ENCODE assay signal across 18 cellular contexts in genomic region chr16:89295915-89296314, GRCh38.
DNase-seq lines count a peak whose midpoint lies in the region; ATAC-seq and TF ChIP-seq lines count a peak whose summit lies in the region.
"Had no signal": no experiment of that assay in that cellular context is flagged by ENCODE, and none has a peak within 500 bp of the region (broad histone marks: within the 10 kb centered on the region; RNA-seq: fewer than 3 reads in every experiment).

No MANE protein-coding gene starts in this region.

- H3K4me1 ChIP-seq in CD4-positive, CD25-positive, alpha-beta regulatory T cell (ENCODE audit: control insufficient read depth, insufficient read depth, low read length, poor library complexity, severe bottlenecking), result peaks cover 24% of the 10 kb centered on the region
- H3K4me1 ChIP-seq in CD8-positive, alpha-beta memory T cell (ENCODE audit: insufficient read depth, low read length), result peaks cover 24% of the 10 kb centered on the region
- H3K4me1 ChIP-seq in colonic mucosa, result no peaks in the 10 kb centered on the region
- H3K4me1 ChIP-seq: BE2C had no signal

- H3K4me3 Mint-ChIP-seq in CD4-positive, CD25-positive, alpha-beta regulatory T cell, result no peak overlapping the region
- peak overlapping the region in 3 of 7 donors; percentile 23 to 78 (median 47) for H3K4me3 Mint-ChIP-seq in CD8-positive, alpha-beta memory T cell
- no peak overlapping the region for H3K4me3 Mint-ChIP-seq in mesothelial cell of epicardium

- intact Hi-C loops in colonic mucosa (cut with DNase I), result no loop called here

- POLR2A ChIA-PET in CD8-positive, alpha-beta memory T cell (lab: Charles Lee), result no interaction called here

- peaks cover 33% of the 10 kb centered on the region for H3K36me3 ChIP-seq in CD4-positive, CD25-positive, alpha-beta regulatory T cell (ENCODE audit: control insufficient read depth, insufficient read depth, low read length)
- H3K36me3 ChIP-seq in CD8-positive, alpha-beta memory T cell (ENCODE audit: insufficient read depth, low read length), result peaks cover 6% of the 10 kb centered on the region
- H3K36me3 ChIP-seq in colonic mucosa, result no peaks in the 10 kb centered on the region
- H3K36me3 ChIP-seq: uterus had no signal

- ATAC-seq in CD4-positive, CD25-positive, alpha-beta regulatory T cell (ENCODE audit: low read depth in 2 of 2), result no peak
- ATAC-seq in activated naive CD4-positive, alpha-beta T cell treated with anti-CD3 and anti-CD28 coated beads, Interleukin-2, amount 50 U/mL, for 72 hours, result no peak
- ATAC-seq: lower lobe of right lung had no signal

- TF ChIP-seq CTCF in mesothelial cell of epicardium (IDR thresholded peaks at IDR 0.05; ENCODE audit: unreplicated experiment) (no peak), colonic mucosa (IDR thresholded peaks at IDR 0.05) (no peak)

- peak overlapping the region; percentile 23 for H3K27ac ChIP-seq in CD4-positive, CD25-positive, alpha-beta regulatory T cell (ENCODE audit: insufficient read depth, low read length, poor library complexity, severe bottlenecking)
- no peak overlapping the region for H3K27ac ChIP-seq in CD8-positive, alpha-beta memory T cell (ENCODE audit: low read depth, low read length)
- no peak overlapping the region for H3K27ac ChIP-seq in colonic mucosa
- H3K27ac ChIP-seq: lower lobe of right lung, Peyer's patch, uterus had no signal

- peaks cover 5% of the 10 kb centered on the region for H3K36me3 Mint-ChIP-seq in CD4-positive, CD25-positive, alpha-beta regulatory T cell
- peaks cover 0 to 47% (median 2%) of the 10 kb centered on the region in 3 donors for H3K36me3 Mint-ChIP-seq in CD8-positive, alpha-beta memory T cell
- H3K36me3 Mint-ChIP-seq in activated naive CD4-positive, alpha-beta T cell treated with anti-CD3 and anti-CD28 coated beads, Interleukin-2, amount 50 U/mL, for 72 hours, result no peaks in the 10 kb centered on the region
- H3K36me3 Mint-ChIP-seq in mesothelial cell of epicardium, result peaks cover 4% of the 10 kb centered on the region

- H3K4me1 Mint-ChIP-seq in CD4-positive, CD25-positive, alpha-beta regulatory T cell, result peaks cover 12 to 57% (median 25%) of the 10 kb centered on the region in 4 donors
- peaks cover 45 to 65% (median 46%) of the 10 kb centered on the region in 3 donors for H3K4me1 Mint-ChIP-seq in CD8-positive, alpha-beta memory T cell
- peaks cover 16% of the 10 kb centered on the region for H3K4me1 Mint-ChIP-seq in mesothelial cell of epicardium

- H3K27me3 Mint-ChIP-seq in CD4-positive, CD25-positive, alpha-beta regulatory T cell, result no peaks in the 10 kb centered on the region
- no peaks in the 10 kb centered on the region for H3K27me3 Mint-ChIP-seq in CD8-positive, alpha-beta memory T cell
- H3K27me3 Mint-ChIP-seq in mesothelial cell of epicardium (ENCODE audit: low read depth), result no peaks in the 10 kb centered on the region

- no peak overlapping the region for H3K9ac ChIP-seq in colonic mucosa (ENCODE audit: low read depth in 2 of 2, low read length in 2 of 2)

- H3K9me3 Mint-ChIP-seq in CD4-positive, CD25-positive, alpha-beta regulatory T cell, result no peaks in the 10 kb centered on the region
- H3K9me3 Mint-ChIP-seq in CD8-positive, alpha-beta memory T cell, result no peaks in the 10 kb centered on the region
- H3K9me3 Mint-ChIP-seq in activated naive CD4-positive, alpha-beta T cell treated with anti-CD3 and anti-CD28 coated beads, Interleukin-2, amount 50 U/mL, for 72 hours, result no peaks in the 10 kb centered on the region
- no peaks in the 10 kb centered on the region for H3K9me3 Mint-ChIP-seq in mesothelial cell of epicardium

- no peaks in the 10 kb centered on the region for H3K27me3 ChIP-seq in CD4-positive, CD25-positive, alpha-beta regulatory T cell (ENCODE audit: control insufficient read depth, insufficient read depth, low read length)
- no peaks in the 10 kb centered on the region for H3K27me3 ChIP-seq in CD8-positive, alpha-beta memory T cell (ENCODE audit: insufficient read depth, low read length, poor library complexity, severe bottlenecking)
- H3K27me3 ChIP-seq in colonic mucosa, result no peaks in the 10 kb centered on the region
- H3K27me3 ChIP-seq: BE2C, Peyer's patch, uterus had no signal

- H3K9me3 ChIP-seq in CD4-positive, CD25-positive, alpha-beta regulatory T cell (ENCODE audit: control insufficient read depth in 2 of 2, low read length in 2 of 2), result no peaks in the 10 kb centered on the region
- no peaks in the 10 kb centered on the region for H3K9me3 ChIP-seq in CD8-positive, alpha-beta memory T cell (ENCODE audit: low read length)
- H3K9me3 ChIP-seq in colonic mucosa, result no peaks in the 10 kb centered on the region
- H3K9me3 ChIP-seq: BE2C, lower lobe of right lung, Peyer's patch, uterus had no signal

- peak overlapping the region in 2 of 3 donors; percentile 22 to 69 for H3K27ac Mint-ChIP-seq in CD4-positive, CD25-positive, alpha-beta regulatory T cell
- peak overlapping the region in 6 of 8 donors; percentile 60 to 88 (median 79) for H3K27ac Mint-ChIP-seq in CD8-positive, alpha-beta memory T cell
- H3K27ac Mint-ChIP-seq in activated naive CD4-positive, alpha-beta T cell treated with anti-CD3 and anti-CD28 coated beads, Interleukin-2, amount 50 U/mL, for 72 hours, result peak overlapping the region; percentile 16 to 71
- peak overlapping the region; percentile 14 for H3K27ac Mint-ChIP-seq in mesothelial cell of epicardium

- CTCF ChIA-PET in CD8-positive, alpha-beta memory T cell (lab: Charles Lee), result interaction anchor here (1.5 kb wide), 1 partner anchor 17 kb away, joined by 3 read pairs; no protein-coding TSS in a partner anchor

- H3K4me3 ChIP-seq in CD4-positive, CD25-positive, alpha-beta regulatory T cell (ENCODE audit: low read depth, low read length), result no peak overlapping the region
- no peak overlapping the region for H3K4me3 ChIP-seq in CD8-positive, alpha-beta memory T cell (ENCODE audit: low read length)
- H3K4me3 ChIP-seq in colonic mucosa, result no peak overlapping the region
- H3K4me3 ChIP-seq: lower lobe of right lung, Peyer's patch, uterus had no signal

- no peak for DNase-seq in CD4-positive, CD25-positive, alpha-beta regulatory T cell
- no peak for DNase-seq in CD8-positive, alpha-beta memory T cell
- no peak for DNase-seq in activated naive CD4-positive, alpha-beta T cell treated with anti-CD3 and anti-CD28 coated beads, Interleukin-2, amount 50 U/mL, for 72 hours (ENCODE audit: low spot score in 2 of 2)
- DNase-seq in mesothelial cell of epicardium (ENCODE audit: low spot score in 2 of 2, unreplicated experiment in 2 of 2) (no peak), KG1 (lab: John Stamatoyannopoulos, UW) (no peak), colonic mucosa (no peak)
- no peak for DNase-seq in stimulated activated CD8-positive, alpha-beta memory T cell treated with anti-CD3 and anti-CD28 coated beads, Interleukin-4, amount 100 ng/mL, for 48 hours
- DNase-seq: activated CD4-positive, CD25-positive, alpha-beta regulatory T cell treated with anti-CD3 and anti-CD28 coated beads, Interleukin-2, amount 50 U/mL, for 72 hours; BE2C; effector CD8-positive, alpha-beta T cell; foreskin fibroblast; lower lobe of right lung; NCI-H1930; NCI-H69; Peyer's patch; stimulated activated naive CD4-positive, alpha-beta T cell treated with Interleukin-2 at 50 U/mL for 16 hours; SW 1271; uterus had no signal

Comparison
In these comparisons a context has a peak if more than half of its experiments do, and no peak if none do; other contexts are left out.
1. H3K27ac Mint-ChIP-seq: peak in every context shown above with its lines; median percentile 79 in CD8-positive, alpha-beta memory T cell; 46 in CD4-positive, CD25-positive, alpha-beta regulatory T cell; 44 in activated naive CD4-positive, alpha-beta T cell treated with anti-CD3 and anti-CD28 coated beads, Interleukin-2, amount 50 U/mL, for 72 hours; 14 in mesothelial cell of epicardium.